In genomic region chr13:20127563-20128458, GRCh38 we compare ENCODE assay signal across 1 cellular context.
TF ChIP-seq lines count a peak whose summit lies in the region.

No MANE protein-coding gene starts in this region.

TF ChIP-seq in HepG2, 621 proteins besides CTCF, POLR2A, EP300 and RAD21 (continued from another document and continues in another):
- no peak for TF ChIP-seq ZC3H13 (CRISPR knock-in tag; IDR thresholded peaks at IDR 0.05)
- TF ChIP-seq ZNF782 (CRISPR knock-in tag; IDR thresholded peaks at IDR 0.05; ENCODE audit: borderline replicate concordance): 0 out of 2 replicates have a peak, but pooled peaks have one; percentile 17
- TF ChIP-seq MLXIP (CRISPR knock-in tag; IDR thresholded peaks at IDR 0.05; ENCODE audit: borderline replicate concordance): no peak
- TF ChIP-seq ZNF282 (IDR thresholded peaks at IDR 0.05; ENCODE audit: partially characterized antibody): no peak
- no peak for TF ChIP-seq SP140L (CRISPR knock-in tag; IDR thresholded peaks at IDR 0.05; ENCODE audit: borderline replicate concordance)
- no peak for TF ChIP-seq PITX1 (CRISPR knock-in tag; IDR thresholded peaks at IDR 0.05)
- peak; percentile 98 for TF ChIP-seq UBTF (CRISPR knock-in tag; IDR thresholded peaks at IDR 0.05)
- TF ChIP-seq ZUFSP (CRISPR knock-in tag; IDR thresholded peaks at IDR 0.05; ENCODE audit: borderline replicate concordance): peak; percentile 38; the same call in 1 of the 2 replicates
- peak; percentile 75 for TF ChIP-seq ZNF296 (CRISPR knock-in tag; conservative IDR thresholded peaks at IDR 0.05)
- TF ChIP-seq ZNF276 (CRISPR knock-in tag; IDR thresholded peaks at IDR 0.05; ENCODE audit: low read depth): no peak
- peak; percentile 55; the same call in 1 of the 2 replicates for TF ChIP-seq ZNF547 (CRISPR knock-in tag; IDR thresholded peaks at IDR 0.05)
- no peak for TF ChIP-seq KAT7 (CRISPR knock-in tag; IDR thresholded peaks at IDR 0.05; ENCODE audit: borderline replicate concordance)
- no peak; the same call in none of the 2 replicates for TF ChIP-seq AKAP8 (CRISPR knock-in tag; IDR thresholded peaks at IDR 0.05)
- TF ChIP-seq CREB3 (CRISPR knock-in tag; IDR thresholded peaks at IDR 0.05): no peak
- no peak for TF ChIP-seq NCOR1 (IDR thresholded peaks at IDR 0.05; ENCODE audit: borderline replicate concordance, low read length)
- peak; percentile 90; the same call in 1 of the 2 replicates for TF ChIP-seq ZSCAN20 (CRISPR knock-in tag; IDR thresholded peaks at IDR 0.05; ENCODE audit: borderline replicate concordance)
- TF ChIP-seq MZF1 (CRISPR knock-in tag; IDR thresholded peaks at IDR 0.05; ENCODE audit: borderline replicate concordance): 0 out of 2 replicates have a peak, but pooled peaks have one; percentile 36
- no peak for TF ChIP-seq E2F2 (CRISPR knock-in tag; IDR thresholded peaks at IDR 0.05; ENCODE audit: borderline replicate concordance)
- TF ChIP-seq AGO1 (IDR thresholded peaks at IDR 0.05; ENCODE audit: low read depth, low read length, poor library complexity, severe bottlenecking): no peak
- TF ChIP-seq GMEB1 (CRISPR knock-in tag; IDR thresholded peaks at IDR 0.05; ENCODE audit: borderline replicate concordance): peak; percentile 80
- no peak for TF ChIP-seq CHD2 (IDR thresholded peaks at IDR 0.05; ENCODE audit: low read depth, low read length)
- peak; percentile 34; the same call in 1 of the 2 replicates for TF ChIP-seq TFDP2 (CRISPR knock-in tag; IDR thresholded peaks at IDR 0.05)
- no peak for TF ChIP-seq PAX8 (CRISPR knock-in tag; IDR thresholded peaks at IDR 0.05; ENCODE audit: borderline replicate concordance)
- TF ChIP-seq ZNF460 (CRISPR knock-in tag; IDR thresholded peaks at IDR 0.05; ENCODE audit: borderline replicate concordance): no peak
- peak; percentile 73; the same call in 1 of the 2 replicates for TF ChIP-seq ZNF160 (CRISPR knock-in tag; IDR thresholded peaks at IDR 0.05)
- TF ChIP-seq MYC (CRISPR knock-in tag; IDR thresholded peaks at IDR 0.05; ENCODE audit: borderline replicate concordance): peak; percentile 79; the same call in 1 of the 2 replicates
- no peak for TF ChIP-seq ZNF496 (CRISPR knock-in tag; IDR thresholded peaks at IDR 0.05; ENCODE audit: insufficient replicate concordance)
- no peak for TF ChIP-seq PBX3 (CRISPR knock-in tag; IDR thresholded peaks at IDR 0.05; ENCODE audit: borderline replicate concordance)
- no peak; the same call in 1 of the 2 replicates for TF ChIP-seq KDM5A (IDR thresholded peaks at IDR 0.05; ENCODE audit: borderline replicate concordance, low read length)
- no peak for TF ChIP-seq RAD51 (IDR thresholded peaks at IDR 0.05; ENCODE audit: borderline replicate concordance)
- TF ChIP-seq ZNF616 (CRISPR knock-in tag; IDR thresholded peaks at IDR 0.05; ENCODE audit: low read depth): peak; percentile 69; the same call in 1 of the 2 replicates
- TF ChIP-seq ZNF776 (CRISPR knock-in tag; IDR thresholded peaks at IDR 0.05): 0 out of 2 replicates have a peak, but pooled peaks have one; percentile 56
- no peak for TF ChIP-seq SNAPC2 (CRISPR knock-in tag; IDR thresholded peaks at IDR 0.05)
- peak; percentile 60 for TF ChIP-seq SPEN (CRISPR knock-in tag; IDR thresholded peaks at IDR 0.05; ENCODE audit: low read depth)
- TF ChIP-seq HMGXB3 (CRISPR knock-in tag; IDR thresholded peaks at IDR 0.05; ENCODE audit: borderline replicate concordance): no peak
- no peak for TF ChIP-seq CENPX (CRISPR knock-in tag; IDR thresholded peaks at IDR 0.05)
- TF ChIP-seq IRX3 (CRISPR knock-in tag; IDR thresholded peaks at IDR 0.05; ENCODE audit: borderline replicate concordance, low read depth): no peak
- no peak for TF ChIP-seq TMF1 (CRISPR knock-in tag; IDR thresholded peaks at IDR 0.05; ENCODE audit: low read depth)
